In the genomic region with DNA sequence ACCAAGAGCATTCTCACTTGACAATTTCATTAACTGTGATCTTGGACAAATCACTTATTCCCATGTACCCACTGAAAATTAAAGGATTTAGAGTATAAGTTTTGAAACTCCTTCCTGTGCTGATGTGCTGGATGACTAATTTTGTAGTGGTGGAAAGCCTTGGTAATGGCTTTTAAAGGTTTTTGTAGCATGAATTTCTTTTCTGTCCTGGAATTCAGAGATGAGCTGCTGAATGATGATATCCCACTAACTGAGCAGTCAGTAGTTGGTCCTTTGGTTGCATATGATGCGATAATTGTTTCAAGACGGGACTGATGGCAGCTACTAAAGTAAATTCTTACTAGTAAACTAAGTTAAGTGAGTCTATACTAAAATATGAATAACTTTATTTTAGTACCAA, we compare ENCODE assay signal across 14 cellular contexts. TPM values are rescaled to one million over a fixed set of nuclear protein-coding genes. Genes with fewer than 3 reads are reported as not detected.
DNase-seq lines count a peak whose midpoint lies in the region; ATAC-seq, FAIRE-seq and TF ChIP-seq lines count a peak whose summit lies in the region.
"Had no signal": no experiment of that assay in that cellular context is flagged by ENCODE, and none has a peak within 500 bp of the region (broad histone marks: within the 10 kb centered on the region; RNA-seq: fewer than 3 reads in every experiment).

No MANE protein-coding gene starts in this region.

- WGBS in GM12878 (ENCODE audit: insufficient coverage, insufficient replicate concordance, low lambda C conversion rate, missing lambda C conversion rate), result 87% methylated on average over 2 of the region's 2 CpGs

- intact Hi-C loops in activated CD8-positive, alpha-beta T cell treated with anti-CD3 and anti-CD28 coated beads for 36 hours (cut with micrococcal nuclease), result no loop called here
- intact Hi-C loops in GM12878 (cut with micrococcal nuclease; ENCODE audit: unreplicated experiment) (loop anchor here (10.0 kb wide), 2 partner anchors 338 to 508 kb away; partner anchors contain the start of gene DR1), PC-3 (cut with micrococcal nuclease) (no loop called here)

- H3K27me3 ChIP-seq in GM12878 (replicated peaks in 1 of 2; ENCODE audit: control insufficient read depth in 2 of 2, insufficient read depth in 2 of 2, low read length in 1 of 2) (no peaks in the 10 kb centered on the region), neural progenitor cell (no peaks in the 10 kb centered on the region), PC-3 (ENCODE audit: low read length) (no peaks in the 10 kb centered on the region)

- TF ChIP-seq RAD21 in GM12878 (IDR thresholded peaks at IDR 0.05; ENCODE audit: insufficient read depth, low read depth, low read length), result no peak

- peaks cover 80% of the 10 kb centered on the region for H3F3A ChIP-seq in neural progenitor cell (ENCODE audit: low read depth)
- H3F3A ChIP-seq in PC-3 (ENCODE audit: low read length, unreplicated experiment), result peaks cover 10% of the 10 kb centered on the region

- no peaks in the 10 kb centered on the region for H3K9me2 ChIP-seq in PC-3 (replicated peaks; ENCODE audit: low read length)

- peaks cover 57 to 97% of the 10 kb centered on the region in 2 experiments for H3K36me3 ChIP-seq in HEK293 (ENCODE audit: control insufficient read depth in 2 of 2, insufficient read depth in 1 of 2, low read length in 2 of 2)
- H3K36me3 ChIP-seq in GM12878 (ENCODE audit: control insufficient read depth in 2 of 2, insufficient read depth in 2 of 2, low read length in 1 of 2), result peaks cover 13 to 42% of the 10 kb centered on the region in 2 experiments
- peaks cover 66% of the 10 kb centered on the region for H3K36me3 ChIP-seq in neural progenitor cell
- H3K36me3 ChIP-seq in PC-3 (ENCODE audit: low read depth, low read length), result peaks cover 95% of the 10 kb centered on the region

- H2AFZ ChIP-seq in GM12878 (ENCODE audit: control insufficient read depth, low read depth, low read length) (no peak overlapping the region), neural progenitor cell (replicated peaks) (no peak overlapping the region), PC-3 (ENCODE audit: low read length) (no peak overlapping the region)
- H2AFZ ChIP-seq: parathyroid adenoma had no signal

- no peak for DNase-seq in activated CD8-positive, alpha-beta T cell treated with anti-CD3 and anti-CD28 coated beads for 36 hours
- DNase-seq in activated CD8-positive, alpha-beta T cell treated with anti-CD3 and anti-CD28 coated beads, Interleukin-2, amount 10 ng/mL, durations not matched to agents 7 days and 5 days, result no peak
- no peak for DNase-seq in GM12878 (ENCODE audit: low read depth, low spot score)
- no peak for DNase-seq in neural progenitor cell (ENCODE audit: low spot score)
- no peak for DNase-seq in PC-3
- no peak for DNase-seq in coronary artery (ENCODE audit: low spot score)
- DNase-seq in inferior parietal cortex (ENCODE audit: extremely low spot score), result no peak
- DNase-seq: NCI-H524, T-helper 9 cell, trophoblast cell had no signal

- peaks cover 67% of the 10 kb centered on the region for H3K4me1 Mint-ChIP-seq in activated CD8-positive, alpha-beta T cell treated with anti-CD3 and anti-CD28 coated beads for 36 hours (ENCODE audit: low read depth)
- peaks cover 77% of the 10 kb centered on the region for H3K4me1 Mint-ChIP-seq in activated CD8-positive, alpha-beta T cell treated with anti-CD3 and anti-CD28 coated beads, Interleukin-2, amount 10 ng/mL, durations not matched to agents 7 days and 5 days (ENCODE audit: low read depth)
- H3K4me1 Mint-ChIP-seq in neural progenitor cell, result peaks cover 29% of the 10 kb centered on the region

- H3K4me2 ChIP-seq in GM12878 (ENCODE audit: control insufficient read depth, insufficient read depth) (0 out of 2 replicates have a peak overlapping the region, but pooled peaks have one; percentile 30), neural progenitor cell (peak overlapping the region; percentile 34), PC-3 (ENCODE audit: low read length) (no peak overlapping the region)
- H3K4me2 ChIP-seq: KMS-11 had no signal

- H3K4me1 ChIP-seq in HEK293 (ENCODE audit: control insufficient read depth, insufficient read depth, low read length), result 0 out of 2 replicates have a peak, but pooled peaks cover 2% of the 10 kb centered on the region
- H3K4me1 ChIP-seq in GM12878 (ENCODE audit: control insufficient read depth, insufficient read depth, low read length), result no peaks in the 10 kb centered on the region
- peaks cover 21% of the 10 kb centered on the region for H3K4me1 ChIP-seq in neural progenitor cell
- peaks cover 20% of the 10 kb centered on the region for H3K4me1 ChIP-seq in PC-3 (ENCODE audit: insufficient read depth, low read length)

- H3K27me3 Mint-ChIP-seq in activated CD8-positive, alpha-beta T cell treated with anti-CD3 and anti-CD28 coated beads for 36 hours, result no peaks in the 10 kb centered on the region
- no peaks in the 10 kb centered on the region for H3K27me3 Mint-ChIP-seq in activated CD8-positive, alpha-beta T cell treated with anti-CD3 and anti-CD28 coated beads, Interleukin-2, amount 10 ng/mL, durations not matched to agents 7 days and 5 days (ENCODE audit: low read depth)
- no peaks in the 10 kb centered on the region for H3K27me3 Mint-ChIP-seq in neural progenitor cell (ENCODE audit: insufficient read depth, low read depth)

- POLR2A ChIA-PET in activated CD8-positive, alpha-beta T cell treated with anti-CD3 and anti-CD28 coated beads for 36 hours (lab: Charles Lee), result interaction anchor here (1.0 to 1.7 kb wide), 3 partner anchors 12 to 143 kb away, joined by 3 to 6 read pairs (median 5); no protein-coding TSS in a partner anchor
- POLR2A ChIA-PET in activated CD8-positive, alpha-beta T cell treated with anti-CD3 and anti-CD28 coated beads, Interleukin-2, amount 10 ng/mL, durations not matched to agents 7 days and 5 days (lab: Charles Lee), result no interaction called here
- POLR2A ChIA-PET in HEK293 (lab: Yijun Ruan, JAX), result interaction anchor here (1.5 kb wide), 1 partner anchor 11 kb away, joined by 3 read pairs; no protein-coding TSS in a partner anchor
- POLR2A ChIA-PET in GM12878 (lab: Charles Lee), result interaction anchor here (0.5 kb wide), 2 partner anchors 26 to 774 kb away, joined by 5 to 6 read pairs; no protein-coding TSS in a partner anchor
- POLR2A ChIA-PET in PC-3 (lab: Charles Lee; ENCODE audit: unreplicated experiment), result no interaction called here

- no peaks in the 10 kb centered on the region for H3K9me3 Mint-ChIP-seq in activated CD8-positive, alpha-beta T cell treated with anti-CD3 and anti-CD28 coated beads for 36 hours
- no peaks in the 10 kb centered on the region for H3K9me3 Mint-ChIP-seq in activated CD8-positive, alpha-beta T cell treated with anti-CD3 and anti-CD28 coated beads, Interleukin-2, amount 10 ng/mL, durations not matched to agents 7 days and 5 days (ENCODE audit: insufficient read depth)
- H3K9me3 Mint-ChIP-seq in neural progenitor cell, result no peaks in the 10 kb centered on the region

- H3K9ac ChIP-seq in GM12878 (ENCODE audit: control insufficient read depth, insufficient read depth, low read length), result no peak overlapping the region
- no peak overlapping the region for H3K9ac ChIP-seq in neural progenitor cell
- H3K9ac ChIP-seq in PC-3 (ENCODE audit: low read length), result no peak overlapping the region
- H3K9ac ChIP-seq: KMS-11, parathyroid adenoma had no signal

- TF ChIP-seq EP300 in GM12878 (IDR thresholded peaks at IDR 0.05; ENCODE audit: borderline replicate concordance in 1 of 2, control insufficient read depth in 1 of 2, low read depth in 2 of 2, low read length in 2 of 2), result no peak

- in situ Hi-C loops in GM12878 (cut with MboI), result no loop called here

- no peak for TF ChIP-seq CTCF in activated CD8-positive, alpha-beta T cell treated with anti-CD3 and anti-CD28 coated beads for 36 hours (IDR thresholded peaks at IDR 0.05)
- TF ChIP-seq CTCF in HEK293 (tag by site-specific recombination; IDR thresholded peaks at IDR 0.05), result no peak
- no peak for TF ChIP-seq CTCF in GM12878 (IDR thresholded peaks at IDR 0.05 in 2 of 3, conservative IDR thresholded peaks at IDR 0.05 in 1 of 3; ENCODE audit: control insufficient read depth in 2 of 3, extremely low read depth in 1 of 3, insufficient read depth in 1 of 3, low read depth in 3 of 3, low read length in 3 of 3)
- TF ChIP-seq CTCF in neural progenitor cell (IDR thresholded peaks at IDR 0.05), result no peak
- no peak for TF ChIP-seq CTCF in PC-3 (conservative IDR thresholded peaks at IDR 0.05; ENCODE audit: low read depth, low read length)
- TF ChIP-seq CTCF in coronary artery (IDR thresholded peaks at IDR 0.05), result no peak

- peak overlapping the region; percentile 99 for H3K27ac Mint-ChIP-seq in activated CD8-positive, alpha-beta T cell treated with anti-CD3 and anti-CD28 coated beads for 36 hours
- no peak overlapping the region for H3K27ac Mint-ChIP-seq in activated CD8-positive, alpha-beta T cell treated with anti-CD3 and anti-CD28 coated beads, Interleukin-2, amount 10 ng/mL, durations not matched to agents 7 days and 5 days
- H3K27ac Mint-ChIP-seq in neural progenitor cell, result no peak overlapping the region

- H3K4me3 ChIP-seq in HEK293 (ENCODE audit: low read depth, low read length) (no peak overlapping the region), GM12878 (peak overlapping the region; percentile 97; the same call in 1 of the 2 replicates), neural progenitor cell (no peak overlapping the region), PC-3 (ENCODE audit: low read length) (no peak overlapping the region), coronary artery (no peak overlapping the region)

- CTCF ChIA-PET in activated CD8-positive, alpha-beta T cell treated with anti-CD3 and anti-CD28 coated beads for 36 hours (lab: Charles Lee), result interaction anchor here (1.4 to 1.6 kb wide), 4 partner anchors 22 to 272 kb away, joined by 3 to 4 read pairs (median 4); no protein-coding TSS in a partner anchor
- CTCF ChIA-PET in activated CD8-positive, alpha-beta T cell treated with anti-CD3 and anti-CD28 coated beads, Interleukin-2, amount 10 ng/mL, durations not matched to agents 7 days and 5 days (lab: Charles Lee), result interaction anchor here (1.1 to 1.6 kb wide), 3 partner anchors 17 to 22 kb away, joined by 3 to 8 read pairs (median 3); no protein-coding TSS in a partner anchor
- CTCF ChIA-PET in HEK293 (lab: Yijun Ruan, JAX), result interaction anchor here (0.6 to 1.4 kb wide), 4 partner anchors 19 to 840 kb away, joined by 3 to 4 read pairs (median 3); no protein-coding TSS in a partner anchor
- CTCF ChIA-PET in GM12878 (lab: Yijun Ruan, JAX), result interaction anchor here (1.2 to 2.8 kb wide), 4 partner anchors 19 to 156 kb away, joined by 3 to 11 read pairs (median 4); no protein-coding TSS in a partner anchor
- CTCF ChIA-PET in PC-3 (lab: Charles Lee), result no interaction called here

- RAD21 ChIA-PET in GM12878 (lab: Charles Lee; ENCODE audit: unreplicated experiment), result interaction anchor here (1.0 to 1.6 kb wide), 2 partner anchors 22 to 139 kb away, joined by 3 to 6 read pairs; no protein-coding TSS in a partner anchor

- no peak for FAIRE-seq in GM12878 (lab: Jason Lieb, UNC)

- no peaks in the 10 kb centered on the region; the same call in none of the 2 replicates for H4K20me1 ChIP-seq in GM12878 (ENCODE audit: control insufficient read depth, insufficient read depth)
- peaks cover 92% of the 10 kb centered on the region for H4K20me1 ChIP-seq in neural progenitor cell (ENCODE audit: low read depth)
- H4K20me1 ChIP-seq in PC-3 (ENCODE audit: low read length), result peaks cover 92% of the 10 kb centered on the region

- peaks cover 85% of the 10 kb centered on the region for H3K79me2 ChIP-seq in GM12878 (ENCODE audit: control insufficient read depth, insufficient read depth, low read length)
- peaks cover 93% of the 10 kb centered on the region for H3K79me2 ChIP-seq in neural progenitor cell (ENCODE audit: low read depth)
- H3K79me2 ChIP-seq in PC-3 (ENCODE audit: low read length), result peaks cover 77% of the 10 kb centered on the region

- H3K9me3 ChIP-seq in HEK293 (ENCODE audit: control insufficient read depth, insufficient read depth, low read depth, low read length) (no peaks in the 10 kb centered on the region), GM12878 (replicated peaks; ENCODE audit: control insufficient read depth, insufficient read depth, low read length) (no peaks in the 10 kb centered on the region), neural progenitor cell (ENCODE audit: low read depth) (no peaks in the 10 kb centered on the region), PC-3 (ENCODE audit: low read length) (no peaks in the 10 kb centered on the region)

- SMC1A ChIA-PET in GM12878 (lab: Charles Lee; ENCODE audit: uncharacterized antibody, unreplicated experiment), result interaction anchor here (0.5 to 1.8 kb wide), 3 partner anchors 19 to 131 kb away, joined by 3 to 6 read pairs (median 3); no protein-coding TSS in a partner anchor

- peaks cover 94% of the 10 kb centered on the region for H3K36me3 Mint-ChIP-seq in activated CD8-positive, alpha-beta T cell treated with anti-CD3 and anti-CD28 coated beads for 36 hours (ENCODE audit: low read depth)
- H3K36me3 Mint-ChIP-seq in activated CD8-positive, alpha-beta T cell treated with anti-CD3 and anti-CD28 coated beads, Interleukin-2, amount 10 ng/mL, durations not matched to agents 7 days and 5 days (ENCODE audit: low read depth), result peaks cover 89% of the 10 kb centered on the region
- H3K36me3 Mint-ChIP-seq in neural progenitor cell, result peaks cover 57% of the 10 kb centered on the region

- no peak for TF ChIP-seq POLR2A in GM12878 (IDR thresholded peaks at IDR 0.05; ENCODE audit: low read depth, low read length)

- H3K27ac ChIP-seq in HEK293 (ENCODE audit: extremely low read depth, low read depth, low read length) (no peak overlapping the region), GM12878 (ENCODE audit: control insufficient read depth, insufficient read depth) (no peak overlapping the region), neural progenitor cell (no peak overlapping the region), PC-3 (ENCODE audit: low read length) (no peak overlapping the region), coronary artery (no peak overlapping the region)
- H3K27ac ChIP-seq: KMS-11, parathyroid adenoma, RWPE1 had no signal

- no peak for ATAC-seq in activated CD8-positive, alpha-beta T cell treated with anti-CD3 and anti-CD28 coated beads for 36 hours
- ATAC-seq in activated CD8-positive, alpha-beta T cell treated with anti-CD3 and anti-CD28 coated beads, Interleukin-2, amount 10 ng/mL, durations not matched to agents 7 days and 5 days, result no peak
- ATAC-seq in GM12878 (no peak), PC-3 (no peak)

- no TSS peak for BruUV-seq in GM12878 (replicated peaks; lab: Mats Ljungman, UMichigan)
- no TSS peak for BruUV-seq in PC-3 (replicated peaks; lab: Mats Ljungman, UMichigan)

- H3K4me3 Mint-ChIP-seq in activated CD8-positive, alpha-beta T cell treated with anti-CD3 and anti-CD28 coated beads for 36 hours, result peak overlapping the region; percentile 99
- H3K4me3 Mint-ChIP-seq in activated CD8-positive, alpha-beta T cell treated with anti-CD3 and anti-CD28 coated beads, Interleukin-2, amount 10 ng/mL, durations not matched to agents 7 days and 5 days, result no peak overlapping the region
- H3K4me3 Mint-ChIP-seq in neural progenitor cell, result no peak overlapping the region

RNA-seq across cellular contexts. Expression of gene RPL5, which starts 5.2 kb away (rescaled TPM):
- 1,000 to 10,000 TPM; 1,782 to 1,792 TPM for total RNA-seq in activated CD8-positive, alpha-beta T cell treated with anti-CD3 and anti-CD28 coated beads for 36 hours
- 100 to 1,000 TPM; 816 to 821 TPM for total RNA-seq in activated CD8-positive, alpha-beta T cell treated with anti-CD3 and anti-CD28 coated beads, Interleukin-2, amount 10 ng/mL, durations not matched to agents 7 days and 5 days
- total RNA-seq in GM12878 (2013; cell fraction: nucleolus; rRNA removed), result 433 and 440 TPM in 2 replicates
- total RNA-seq in GM12878 (2014; rRNA removed), result 2,485 and 2,957 TPM in 2 replicates
- total RNA-seq in GM12878 (2014; rRNA removed; fragmentation: Illumina TruSeq; extraction: Trizol), result 2,629 and 2,674 TPM in 2 replicates
- 1,758 and 1,801 TPM in 2 replicates for total RNA-seq in GM12878 (2021)
- 3,557 TPM for polyA plus RNA-seq in GM12878 (2011; ENCODE audit: low read depth)
- 3,432 and 4,044 TPM in 2 replicates for polyA plus RNA-seq in GM12878 (2011; rRNA removed)
- 1,956 and 2,029 TPM in 2 replicates for polyA plus RNA-seq in GM12878 (2011; cell fraction: cytosol; rRNA removed)
- 767 and 919 TPM in 2 replicates for polyA plus RNA-seq in GM12878 (2011; cell fraction: nucleus; rRNA removed)
- 3,636 and 5,206 TPM in 2 replicates for polyA plus RNA-seq in GM12878 (2012)
- 2,529 and 2,797 TPM in 2 replicates for polyA plus RNA-seq in GM12878 (2014; fragmentation: Illumina TruSeq; extraction: Trizol)
- 1,000 to 10,000 TPM; 5,267 to 6,047 TPM for polyA plus RNA-seq in GM12878 (2014; fragmentation: Nextera tagmentation; extraction: Ambion mirVana)
- polyA plus RNA-seq in GM12878 (2014; rRNA removed), result 3,008 and 3,188 TPM in 2 replicates
- polyA plus RNA-seq in GM12878 (2016; fragmentation: Nextera tagmentation; extraction: Ambion mirVana), result 1,000 to 10,000 TPM; 1,685 to 1,729 TPM
- 1,703 and 1,902 TPM in 2 replicates for polyA minus RNA-seq in GM12878 (2011; rRNA and poly(A)+ RNA removed)
- 454 and 570 TPM in 2 replicates for polyA minus RNA-seq in GM12878 (2011; cell fraction: cytosol; rRNA and poly(A)+ RNA removed)
- polyA minus RNA-seq in GM12878 (2011; cell fraction: nucleus; rRNA and poly(A)+ RNA removed), result 187 and 232 TPM in 2 replicates
- 3,057 and 3,732 TPM in 2 replicates for total RNA-seq in neural progenitor cell (ENCODE audit: low replicate concordance)
- total RNA-seq in PC-3 (2014; rRNA removed), result 1,246 and 1,285 TPM in 2 replicates

RNA-seq across cellular contexts. Expression of gene EVI5, which starts 52.2 kb away (rescaled TPM):
- total RNA-seq in activated CD8-positive, alpha-beta T cell treated with anti-CD3 and anti-CD28 coated beads for 36 hours, result 10 to 100 TPM; 25.7 to 27.9 TPM
- total RNA-seq in activated CD8-positive, alpha-beta T cell treated with anti-CD3 and anti-CD28 coated beads, Interleukin-2, amount 10 ng/mL, durations not matched to agents 7 days and 5 days, result under 1 TPM; 0.13 to 0.21 TPM
- total RNA-seq in GM12878 (2013; cell fraction: nucleolus; rRNA removed), result 8.1 and 12.4 TPM in 2 replicates
- total RNA-seq in GM12878 (2014; rRNA removed) (3.7 and 6.8 TPM in 2 replicates), GM12878 (2014; rRNA removed; fragmentation: Illumina TruSeq; extraction: Trizol) (2.3 and 3.7 TPM in 2 replicates), GM12878 (2021) (2.1 and 2.5 TPM in 2 replicates), neural progenitor cell (ENCODE audit: low replicate concordance) (13.7 TPM in 2 replicates), PC-3 (2014; rRNA removed) (38.2 and 65.5 TPM in 2 replicates)
- 0.63 TPM for polyA plus RNA-seq in GM12878 (2011; ENCODE audit: low read depth)
- polyA plus RNA-seq in GM12878 (2011; rRNA removed) (1.4 and 2.0 TPM in 2 replicates), GM12878 (2014; fragmentation: Illumina TruSeq; extraction: Trizol) (0.78 and 1.3 TPM in 2 replicates), GM12878 (2014; fragmentation: Nextera tagmentation; extraction: Ambion mirVana) (under 1 TPM; 0.27 to 0.98 TPM), GM12878 (2014; rRNA removed) (2.4 and 5.1 TPM in 2 replicates), GM12878 (2016; fragmentation: Nextera tagmentation; extraction: Ambion mirVana) (1 to 10 TPM; 1.3 to 2.0 TPM)
- polyA plus RNA-seq in GM12878 (2011; cell fraction: cytosol; rRNA removed), result 0.52 and 0.62 TPM in 2 replicates
- 1.0 and 1.9 TPM in 2 replicates for polyA plus RNA-seq in GM12878 (2011; cell fraction: nucleus; rRNA removed)
- polyA plus RNA-seq in GM12878 (2012), result 0.91 and 1.0 TPM in 2 replicates
- polyA minus RNA-seq in GM12878 (2011; rRNA and poly(A)+ RNA removed), result 1.1 and 1.6 TPM in 2 replicates
- polyA minus RNA-seq in GM12878 (2011; cell fraction: cytosol; rRNA and poly(A)+ RNA removed), result 0.94 and 1.9 TPM in 2 replicates
- 4.7 and 8.9 TPM in 2 replicates for polyA minus RNA-seq in GM12878 (2011; cell fraction: nucleus; rRNA and poly(A)+ RNA removed)

Comparison
In these comparisons a context has a peak if more than half of its experiments do, and no peak if none do; other contexts are left out.
1. POLR2A ChIA-PET loops: an anchor here in activated CD8-positive, alpha-beta T cell treated with anti-CD3 and anti-CD28 coated beads for 36 hours (1.0 to 1.7 kb wide), HEK293 (1.5 kb wide) and GM12878 (0.5 kb wide); none called in activated CD8-positive, alpha-beta T cell treated with anti-CD3 and anti-CD28 coated beads, Interleukin-2, amount 10 ng/mL, durations not matched to agents 7 days and 5 days and PC-3.